ENCODE assay signal across 8 cellular contexts in genomic region chr2:219459460-219460311, GRCh38. TPM values are rescaled to one million over a fixed set of nuclear protein-coding genes. Genes with fewer than 3 reads are reported as not detected.
DNase-seq lines count a peak whose midpoint lies in the region; ATAC-seq and TF ChIP-seq lines count a peak whose summit lies in the region.

No MANE protein-coding gene starts in this region.

- no peak overlapping the region for H3K27ac Mint-ChIP-seq in activated naive CD4-positive, alpha-beta T cell treated with anti-CD3 and anti-CD28 coated beads for 36 hours

- H3K4me3 ChIP-seq in prostate gland: no peak overlapping the region

- CTCF ChIA-PET in activated naive CD4-positive, alpha-beta T cell treated with anti-CD3 and anti-CD28 coated beads for 36 hours (lab: Charles Lee): interaction anchor here (0.6 to 3.4 kb wide), 11 partner anchors 11 to 232 kb away, joined by 3 to 17 read pairs (median 3); no protein-coding TSS in a partner anchor

- no peaks in the 10 kb centered on the region for H3K9me3 Mint-ChIP-seq in activated naive CD4-positive, alpha-beta T cell treated with anti-CD3 and anti-CD28 coated beads for 36 hours

- H3K27ac ChIP-seq in prostate gland: peak overlapping the region; percentile 54 to 65

- H3K27me3 ChIP-seq in prostate gland (replicated peaks; ENCODE audit: insufficient read depth): no peaks in the 10 kb centered on the region

- TF ChIP-seq CTCF in prostate gland (IDR thresholded peaks at IDR 0.05): peak; percentile 48 to 89 (median 70)

- no peaks in the 10 kb centered on the region for H3K36me3 ChIP-seq in prostate gland

- no peaks in the 10 kb centered on the region for H3K4me1 Mint-ChIP-seq in activated naive CD4-positive, alpha-beta T cell treated with anti-CD3 and anti-CD28 coated beads for 36 hours (ENCODE audit: low read depth)

- no peaks in the 10 kb centered on the region for H3K27me3 Mint-ChIP-seq in activated naive CD4-positive, alpha-beta T cell treated with anti-CD3 and anti-CD28 coated beads for 36 hours (ENCODE audit: low read depth)

- H3K9me3 ChIP-seq in prostate gland: no peaks in the 10 kb centered on the region

- no peak overlapping the region for H3K4me3 Mint-ChIP-seq in activated naive CD4-positive, alpha-beta T cell treated with anti-CD3 and anti-CD28 coated beads for 36 hours

- peak; percentile 75 for ATAC-seq in HG02798 (IDR thresholded peaks at IDR 0.05; ENCODE audit: poor library complexity, unreplicated experiment)

- no peaks in the 10 kb centered on the region for H3K4me1 ChIP-seq in prostate gland (replicated peaks)

- DNase-seq in SHP77 (lab: John Stamatoyannopoulos, UW): peak; percentile 36 to 46
- no peak for DNase-seq in SHP77 treated with DMSO at 0.1 percent for 48 hours (lab: John Stamatoyannopoulos, UW)
- peak; percentile 28 for DNase-seq in NOMO-1 treated with DMSO at 0.1 percent for 48 hours (lab: John Stamatoyannopoulos, UW; ENCODE audit: unreplicated experiment)
- DNase-seq in activated naive CD4-positive, alpha-beta T cell treated with anti-CD3 and anti-CD28 coated beads for 36 hours: peak; percentile 55
- peak in 28 of 42 donors; percentile 29 to 79 (median 59) for DNase-seq in head of caudate nucleus
- DNase-seq in prostate gland (ENCODE audit: low spot score): peak; percentile 31
- DNase-seq in NCI-H774 (lab: John Stamatoyannopoulos, UW): no peak

- no peak for TF ChIP-seq POLR2A in prostate gland (IDR thresholded peaks at IDR 0.05)

- no peaks in the 10 kb centered on the region for H3K36me3 Mint-ChIP-seq in activated naive CD4-positive, alpha-beta T cell treated with anti-CD3 and anti-CD28 coated beads for 36 hours (ENCODE audit: low read depth)

- WGBS in prostate gland: 47% methylated on average over 13 of the region's 14 CpGs

- intact Hi-C loops in activated naive CD4-positive, alpha-beta T cell treated with anti-CD3 and anti-CD28 coated beads for 36 hours (cut with micrococcal nuclease): loop anchor here (1.0 to 2.0 kb wide), 2 partner anchors 27 to 71 kb away; no protein-coding TSS in a partner anchor
- intact Hi-C loops in head of caudate nucleus (cut with DNase I) (no loop called here), prostate gland (cut with DNase I) (loop anchor here (5.0 kb wide), 1 partner anchor 38 kb away; the partner anchor contains the start of gene GMPPA)

RNA-seq across cellular contexts. Expression of gene SPEG, which starts 25.0 kb away (rescaled TPM):
- 1 to 10 TPM; 1.3 to 1.4 TPM for total RNA-seq in activated naive CD4-positive, alpha-beta T cell treated with anti-CD3 and anti-CD28 coated beads for 36 hours
- 10 to 100 TPM; 30.7 to 53.4 TPM for total RNA-seq in prostate gland

RNA-seq across cellular contexts. Expression of gene GMPPA, which starts 39.0 kb away (rescaled TPM):
- 10 to 100 TPM; 25.2 to 28.4 TPM for total RNA-seq in activated naive CD4-positive, alpha-beta T cell treated with anti-CD3 and anti-CD28 coated beads for 36 hours
- total RNA-seq in prostate gland: 10 to 100 TPM; 41.2 to 53.8 TPM

RNA-seq across cellular contexts. Expression of gene DES, which starts 41.5 kb away (rescaled TPM):
- total RNA-seq in activated naive CD4-positive, alpha-beta T cell treated with anti-CD3 and anti-CD28 coated beads for 36 hours: not detected
- total RNA-seq in prostate gland: 1,000 to 10,000 TPM; 1,584 to 1,742 TPM

RNA-seq across cellular contexts. Expression of gene ASIC4, which starts 54.6 kb away (rescaled TPM):
- total RNA-seq in activated naive CD4-positive, alpha-beta T cell treated with anti-CD3 and anti-CD28 coated beads for 36 hours: not detected
- total RNA-seq in prostate gland: under 1 TPM; 0.09 to 0.45 TPM

Comparison
In these comparisons a context has a peak if more than half of its experiments do, and no peak if none do; other contexts are left out.
1. DNase-seq: peak in SHP77 (2 of 2), NOMO-1 treated with DMSO at 0.1 percent for 48 hours (single experiment), activated naive CD4-positive, alpha-beta T cell treated with anti-CD3 and anti-CD28 coated beads for 36 hours (single experiment), head of caudate nucleus (28 of 42) and prostate gland (single experiment); none in SHP77 treated with DMSO at 0.1 percent for 48 hours (single experiment) and NCI-H774 (single experiment).
2. RNA of gene SPEG, which starts 25.0 kb away (total RNA-seq): 30.7 to 53.4 TPM in prostate gland; 1.3 to 1.4 TPM in activated naive CD4-positive, alpha-beta T cell treated with anti-CD3 and anti-CD28 coated beads for 36 hours; every median in the first group is over 10 times any median in the second.
3. RNA of gene DES, which starts 41.5 kb away (total RNA-seq): 1,584 to 1,742 TPM in prostate gland; not detected in activated naive CD4-positive, alpha-beta T cell treated with anti-CD3 and anti-CD28 coated beads for 36 hours; every median in the first group is over 1,000 times any median in the second.